Comparison of ENCODE assay signal across 1 cellular context in the genomic region with DNA sequence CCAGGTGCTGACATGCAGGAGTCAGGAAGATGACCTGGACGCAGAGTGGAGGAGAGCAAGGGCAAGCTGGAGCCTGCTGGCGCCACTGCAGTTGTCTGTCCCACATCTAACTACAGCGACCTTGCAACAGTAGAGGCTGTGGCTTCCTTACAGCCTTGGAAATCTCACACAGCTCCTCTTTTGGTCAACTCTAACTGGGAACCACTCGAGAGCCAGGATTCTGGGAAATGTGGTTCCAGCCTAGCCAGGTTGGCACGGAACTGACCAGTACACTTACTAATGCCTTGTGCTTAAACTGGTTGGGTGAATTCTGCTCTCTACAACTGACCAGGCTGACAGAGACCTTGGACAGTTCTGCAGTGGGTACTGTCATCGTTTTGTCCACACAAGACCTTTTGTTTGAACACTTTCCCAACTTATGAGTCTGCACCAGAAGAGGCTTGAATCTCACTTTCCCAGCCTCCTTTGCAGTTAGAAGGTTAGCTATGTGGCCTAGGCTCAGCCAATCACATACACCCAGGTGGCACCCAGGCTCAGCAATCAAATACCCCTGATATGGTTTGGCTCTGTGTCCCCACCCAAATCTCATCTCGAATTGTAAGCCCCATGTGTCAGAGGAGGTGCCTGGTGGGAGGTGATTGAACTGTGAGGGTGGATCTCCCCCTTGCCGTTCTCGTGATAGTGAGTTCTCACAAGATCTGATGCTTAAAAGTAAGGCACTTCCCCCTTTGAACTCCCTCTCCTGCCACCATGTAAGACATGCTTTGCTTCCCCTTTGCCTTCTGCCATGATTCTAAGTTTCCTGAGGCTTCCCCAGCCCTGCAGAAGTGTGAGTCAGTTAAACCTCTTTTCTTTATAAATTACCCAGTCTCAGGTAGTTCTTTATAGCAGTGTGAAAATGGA.
TF ChIP-seq lines count a peak whose summit lies in the region.

No MANE protein-coding gene starts in this region.

TF ChIP-seq in HepG2, 621 proteins besides CTCF, POLR2A, EP300 and RAD21 (continued from another document and continues in another):
- TF ChIP-seq, protein P1, sequence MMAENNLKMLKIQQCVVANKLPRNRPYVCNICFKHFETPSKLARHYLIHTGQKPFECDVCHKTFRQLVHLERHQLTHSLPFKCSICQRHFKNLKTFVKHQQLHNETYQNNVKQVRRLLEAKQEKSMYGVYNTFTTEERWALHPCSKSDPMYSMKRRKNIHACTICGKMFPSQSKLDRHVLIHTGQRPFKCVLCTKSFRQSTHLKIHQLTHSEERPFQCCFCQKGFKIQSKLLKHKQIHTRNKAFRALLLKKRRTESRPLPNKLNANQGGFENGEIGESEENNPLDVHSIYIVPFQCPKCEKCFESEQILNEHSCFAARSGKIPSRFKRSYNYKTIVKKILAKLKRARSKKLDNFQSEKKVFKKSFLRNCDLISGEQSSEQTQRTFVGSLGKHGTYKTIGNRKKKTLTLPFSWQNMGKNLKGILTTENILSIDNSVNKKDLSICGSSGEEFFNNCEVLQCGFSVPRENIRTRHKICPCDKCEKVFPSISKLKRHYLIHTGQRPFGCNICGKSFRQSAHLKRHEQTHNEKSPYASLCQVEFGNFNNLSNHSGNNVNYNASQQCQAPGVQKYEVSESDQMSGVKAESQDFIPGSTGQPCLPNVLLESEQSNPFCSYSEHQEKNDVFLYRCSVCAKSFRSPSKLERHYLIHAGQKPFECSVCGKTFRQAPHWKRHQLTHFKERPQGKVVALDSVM (CRISPR knock-in tag; IDR thresholded peaks at IDR 0.05), result peak; percentile 52; the same call in 1 of the 2 replicates
- 0 out of 2 replicates have a peak, but pooled peaks have one; percentile 15 for TF ChIP-seq MEF2D (CRISPR knock-in tag; IDR thresholded peaks at IDR 0.05)
- TF ChIP-seq NPAS2 (CRISPR knock-in tag; IDR thresholded peaks at IDR 0.05; ENCODE audit: borderline replicate concordance), result no peak
- no peak for TF ChIP-seq NR2C2 (CRISPR knock-in tag; IDR thresholded peaks at IDR 0.05; ENCODE audit: borderline replicate concordance)
- TF ChIP-seq ZNF781 (CRISPR knock-in tag; IDR thresholded peaks at IDR 0.05; ENCODE audit: borderline replicate concordance, not compliant biosample characterization), result no peak
- no peak for TF ChIP-seq ZNF567 (CRISPR knock-in tag; IDR thresholded peaks at IDR 0.05; ENCODE audit: borderline replicate concordance)
- no peak for TF ChIP-seq ZNF441 (CRISPR knock-in tag; IDR thresholded peaks at IDR 0.05; ENCODE audit: borderline replicate concordance)
- TF ChIP-seq MAZ (IDR thresholded peaks at IDR 0.05; ENCODE audit: borderline replicate concordance, low read depth, low read length), result no peak
- no peak for TF ChIP-seq MAZ (CRISPR knock-in tag; IDR thresholded peaks at IDR 0.05; ENCODE audit: low read depth)
- TF ChIP-seq ZNF670 (CRISPR knock-in tag; IDR thresholded peaks at IDR 0.05; ENCODE audit: borderline replicate concordance), result no peak
- TF ChIP-seq BHLHE40 (IDR thresholded peaks at IDR 0.05; ENCODE audit: low read length), result no peak
- no peak for TF ChIP-seq ZBTB20 (CRISPR knock-in tag; IDR thresholded peaks at IDR 0.05; ENCODE audit: borderline replicate concordance, low read depth)
- no peak for TF ChIP-seq HOXD1 (CRISPR knock-in tag; IDR thresholded peaks at IDR 0.05)
- TF ChIP-seq, protein P2, sequence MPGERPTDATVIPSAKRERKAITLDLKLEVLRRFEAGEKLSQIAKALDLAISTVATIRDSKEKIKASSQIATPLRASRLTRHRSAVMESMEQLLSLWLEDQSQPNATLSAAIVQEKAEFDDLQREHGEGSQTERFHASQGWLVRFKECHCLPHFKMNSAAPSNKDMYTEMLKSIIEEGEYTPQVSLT (CRISPR knock-in tag; IDR thresholded peaks at IDR 0.05; ENCODE audit: borderline replicate concordance, low read depth), result no peak
- no peak for TF ChIP-seq TAF15 (IDR thresholded peaks at IDR 0.05; ENCODE audit: low read depth, low read length, poor library complexity, severe bottlenecking)
- TF ChIP-seq, protein P3, sequence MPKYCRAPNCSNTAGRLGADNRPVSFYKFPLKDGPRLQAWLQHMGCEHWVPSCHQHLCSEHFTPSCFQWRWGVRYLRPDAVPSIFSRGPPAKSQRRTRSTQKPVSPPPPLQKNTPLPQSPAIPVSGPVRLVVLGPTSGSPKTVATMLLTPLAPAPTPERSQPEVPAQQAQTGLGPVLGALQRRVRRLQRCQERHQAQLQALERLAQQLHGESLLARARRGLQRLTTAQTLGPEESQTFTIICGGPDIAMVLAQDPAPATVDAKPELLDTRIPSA (CRISPR knock-in tag; IDR thresholded peaks at IDR 0.05; ENCODE audit: borderline replicate concordance), result no peak
- TF ChIP-seq CAMTA2 (CRISPR knock-in tag; IDR thresholded peaks at IDR 0.05; ENCODE audit: borderline replicate concordance), result no peak
- no peak for TF ChIP-seq ZNF552 (CRISPR knock-in tag; IDR thresholded peaks at IDR 0.05; ENCODE audit: borderline replicate concordance)
- TF ChIP-seq ZNF530 (CRISPR knock-in tag; IDR thresholded peaks at IDR 0.05; ENCODE audit: low read depth), result no peak
- TF ChIP-seq KLF6 (CRISPR knock-in tag; IDR thresholded peaks at IDR 0.05), result no peak; the same call in 1 of the 2 replicates
- no peak for TF ChIP-seq SMARCE1 (IDR thresholded peaks at IDR 0.05; ENCODE audit: borderline replicate concordance)
- TF ChIP-seq MIER3 (CRISPR knock-in tag; IDR thresholded peaks at IDR 0.05; ENCODE audit: borderline replicate concordance), result no peak; the same call in 1 of the 2 replicates
- peak; percentile 84 for TF ChIP-seq ZNF292 (CRISPR knock-in tag; IDR thresholded peaks at IDR 0.05; ENCODE audit: borderline replicate concordance, low read depth)
- no peak for TF ChIP-seq MIXL1 (CRISPR knock-in tag; IDR thresholded peaks at IDR 0.05)
- TF ChIP-seq, protein P4, sequence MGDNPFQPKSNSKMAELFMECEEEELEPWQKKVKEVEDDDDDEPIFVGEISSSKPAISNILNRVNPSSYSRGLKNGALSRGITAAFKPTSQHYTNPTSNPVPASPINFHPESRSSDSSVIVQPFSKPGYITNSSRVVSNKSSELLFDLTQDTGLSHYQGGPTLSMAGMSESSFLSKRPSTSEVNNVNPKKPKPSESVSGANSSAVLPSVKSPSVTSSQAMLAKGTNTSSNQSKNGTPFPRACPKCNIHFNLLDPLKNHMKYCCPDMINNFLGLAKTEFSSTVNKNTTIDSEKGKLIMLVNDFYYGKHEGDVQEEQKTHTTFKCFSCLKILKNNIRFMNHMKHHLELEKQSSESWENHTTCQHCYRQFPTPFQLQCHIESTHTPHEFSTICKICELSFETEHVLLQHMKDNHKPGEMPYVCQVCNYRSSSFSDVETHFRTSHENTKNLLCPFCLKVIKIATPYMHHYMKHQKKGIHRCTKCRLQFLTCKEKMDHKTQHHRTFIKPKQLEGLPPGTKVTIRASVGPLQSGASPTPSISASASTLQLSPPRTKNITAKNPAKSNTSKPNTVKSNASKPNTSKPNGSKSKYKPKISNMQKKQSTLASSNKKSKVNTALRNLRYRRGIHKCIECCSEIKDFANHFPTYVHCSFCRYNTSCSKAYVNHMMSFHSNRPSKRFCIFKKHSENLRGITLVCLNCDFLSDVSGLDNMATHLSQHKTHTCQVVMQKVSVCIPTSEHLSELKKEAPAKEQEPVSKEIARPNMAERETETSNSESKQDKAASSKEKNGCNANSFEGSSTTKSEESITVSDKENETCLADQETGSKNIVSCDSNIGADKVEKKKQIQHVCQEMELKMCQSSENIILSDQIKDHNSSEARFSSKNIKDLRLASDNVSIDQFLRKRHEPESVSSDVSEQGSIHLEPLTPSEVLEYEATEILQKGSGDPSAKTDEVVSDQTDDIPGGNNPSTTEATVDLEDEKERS (CRISPR knock-in tag; IDR thresholded peaks at IDR 0.05), result no peak
- TF ChIP-seq ZNF7 (CRISPR knock-in tag; IDR thresholded peaks at IDR 0.05), result no peak
- TF ChIP-seq TCF12 (IDR thresholded peaks at IDR 0.05), result no peak
- no peak for TF ChIP-seq TCF12 (CRISPR knock-in tag; IDR thresholded peaks at IDR 0.05)
- no peak for TF ChIP-seq ZNF138 (CRISPR knock-in tag; IDR thresholded peaks at IDR 0.05; ENCODE audit: low read depth)
- no peak for TF ChIP-seq ZKSCAN1 (IDR thresholded peaks at IDR 0.05; ENCODE audit: low read length)
- TF ChIP-seq, protein P5, sequence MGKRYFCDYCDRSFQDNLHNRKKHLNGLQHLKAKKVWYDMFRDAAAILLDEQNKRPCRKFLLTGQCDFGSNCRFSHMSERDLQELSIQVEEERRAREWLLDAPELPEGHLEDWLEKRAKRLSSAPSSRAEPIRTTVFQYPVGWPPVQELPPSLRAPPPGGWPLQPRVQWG (CRISPR knock-in tag; IDR thresholded peaks at IDR 0.05; ENCODE audit: borderline replicate concordance, low read depth), result no peak
- TF ChIP-seq, protein P6, sequence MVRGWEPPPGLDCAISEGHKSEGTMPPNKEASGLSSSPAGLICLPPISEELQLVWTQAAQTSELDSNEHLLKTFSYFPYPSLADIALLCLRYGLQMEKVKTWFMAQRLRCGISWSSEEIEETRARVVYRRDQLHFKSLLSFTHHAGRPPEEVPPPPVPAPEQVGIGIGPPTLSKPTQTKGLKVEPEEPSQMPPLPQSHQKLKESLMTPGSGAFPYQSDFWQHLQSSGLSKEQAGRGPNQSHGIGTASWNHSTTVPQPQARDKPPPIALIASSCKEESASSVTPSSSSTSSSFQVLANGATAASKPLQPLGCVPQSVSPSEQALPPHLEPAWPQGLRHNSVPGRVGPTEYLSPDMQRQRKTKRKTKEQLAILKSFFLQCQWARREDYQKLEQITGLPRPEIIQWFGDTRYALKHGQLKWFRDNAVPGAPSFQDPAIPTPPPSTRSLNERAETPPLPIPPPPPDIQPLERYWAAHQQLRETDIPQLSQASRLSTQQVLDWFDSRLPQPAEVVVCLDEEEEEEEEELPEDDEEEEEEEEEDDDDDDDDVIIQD (CRISPR knock-in tag; IDR thresholded peaks at IDR 0.05; ENCODE audit: low read depth), result peak; percentile 74; the same call in 1 of the 2 replicates
- TF ChIP-seq, protein P7, sequence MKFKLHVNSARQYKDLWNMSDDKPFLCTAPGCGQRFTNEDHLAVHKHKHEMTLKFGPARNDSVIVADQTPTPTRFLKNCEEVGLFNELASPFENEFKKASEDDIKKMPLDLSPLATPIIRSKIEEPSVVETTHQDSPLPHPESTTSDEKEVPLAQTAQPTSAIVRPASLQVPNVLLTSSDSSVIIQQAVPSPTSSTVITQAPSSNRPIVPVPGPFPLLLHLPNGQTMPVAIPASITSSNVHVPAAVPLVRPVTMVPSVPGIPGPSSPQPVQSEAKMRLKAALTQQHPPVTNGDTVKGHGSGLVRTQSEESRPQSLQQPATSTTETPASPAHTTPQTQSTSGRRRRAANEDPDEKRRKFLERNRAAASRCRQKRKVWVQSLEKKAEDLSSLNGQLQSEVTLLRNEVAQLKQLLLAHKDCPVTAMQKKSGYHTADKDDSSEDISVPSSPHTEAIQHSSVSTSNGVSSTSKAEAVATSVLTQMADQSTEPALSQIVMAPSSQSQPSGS (CRISPR knock-in tag; IDR thresholded peaks at IDR 0.05), result peak; percentile 33; the same call in 1 of the 2 replicates
- no peak for TF ChIP-seq ZNF570 (CRISPR knock-in tag; IDR thresholded peaks at IDR 0.05; ENCODE audit: borderline replicate concordance)
- TF ChIP-seq, protein P8, sequence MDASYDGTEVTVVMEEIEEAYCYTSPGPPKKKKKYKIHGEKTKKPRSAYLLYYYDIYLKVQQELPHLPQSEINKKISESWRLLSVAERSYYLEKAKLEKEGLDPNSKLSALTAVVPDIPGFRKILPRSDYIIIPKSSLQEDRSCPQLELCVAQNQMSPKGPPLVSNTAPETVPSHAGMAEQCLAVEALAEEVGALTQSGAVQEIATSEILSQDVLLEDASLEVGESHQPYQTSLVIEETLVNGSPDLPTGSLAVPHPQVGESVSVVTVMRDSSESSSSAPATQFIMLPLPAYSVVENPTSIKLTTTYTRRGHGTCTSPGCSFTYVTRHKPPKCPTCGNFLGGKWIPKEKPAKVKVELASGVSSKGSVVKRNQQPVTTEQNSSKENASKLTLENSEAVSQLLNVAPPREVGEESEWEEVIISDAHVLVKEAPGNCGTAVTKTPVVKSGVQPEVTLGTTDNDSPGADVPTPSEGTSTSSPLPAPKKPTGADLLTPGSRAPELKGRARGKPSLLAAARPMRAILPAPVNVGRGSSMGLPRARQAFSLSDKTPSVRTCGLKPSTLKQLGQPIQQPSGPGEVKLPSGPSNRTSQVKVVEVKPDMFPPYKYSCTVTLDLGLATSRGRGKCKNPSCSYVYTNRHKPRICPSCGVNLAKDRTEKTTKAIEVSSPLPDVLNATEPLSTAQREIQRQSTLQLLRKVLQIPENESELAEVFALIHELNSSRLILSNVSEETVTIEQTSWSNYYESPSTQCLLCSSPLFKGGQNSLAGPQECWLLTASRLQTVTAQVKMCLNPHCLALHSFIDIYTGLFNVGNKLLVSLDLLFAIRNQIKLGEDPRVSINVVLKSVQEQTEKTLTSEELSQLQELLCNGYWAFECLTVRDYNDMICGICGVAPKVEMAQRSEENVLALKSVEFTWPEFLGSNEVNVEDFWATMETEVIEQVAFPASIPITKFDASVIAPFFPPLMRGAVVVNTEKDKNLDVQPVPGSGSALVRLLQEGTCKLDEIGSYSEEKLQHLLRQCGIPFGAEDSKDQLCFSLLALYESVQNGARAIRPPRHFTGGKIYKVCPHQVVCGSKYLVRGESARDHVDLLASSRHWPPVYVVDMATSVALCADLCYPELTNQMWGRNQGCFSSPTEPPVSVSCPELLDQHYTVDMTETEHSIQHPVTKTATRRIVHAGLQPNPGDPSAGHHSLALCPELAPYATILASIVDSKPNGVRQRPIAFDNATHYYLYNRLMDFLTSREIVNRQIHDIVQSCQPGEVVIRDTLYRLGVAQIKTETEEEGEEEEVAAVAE (CRISPR knock-in tag; IDR thresholded peaks at IDR 0.05; ENCODE audit: borderline replicate concordance), result no peak
- TF ChIP-seq, protein P9, sequence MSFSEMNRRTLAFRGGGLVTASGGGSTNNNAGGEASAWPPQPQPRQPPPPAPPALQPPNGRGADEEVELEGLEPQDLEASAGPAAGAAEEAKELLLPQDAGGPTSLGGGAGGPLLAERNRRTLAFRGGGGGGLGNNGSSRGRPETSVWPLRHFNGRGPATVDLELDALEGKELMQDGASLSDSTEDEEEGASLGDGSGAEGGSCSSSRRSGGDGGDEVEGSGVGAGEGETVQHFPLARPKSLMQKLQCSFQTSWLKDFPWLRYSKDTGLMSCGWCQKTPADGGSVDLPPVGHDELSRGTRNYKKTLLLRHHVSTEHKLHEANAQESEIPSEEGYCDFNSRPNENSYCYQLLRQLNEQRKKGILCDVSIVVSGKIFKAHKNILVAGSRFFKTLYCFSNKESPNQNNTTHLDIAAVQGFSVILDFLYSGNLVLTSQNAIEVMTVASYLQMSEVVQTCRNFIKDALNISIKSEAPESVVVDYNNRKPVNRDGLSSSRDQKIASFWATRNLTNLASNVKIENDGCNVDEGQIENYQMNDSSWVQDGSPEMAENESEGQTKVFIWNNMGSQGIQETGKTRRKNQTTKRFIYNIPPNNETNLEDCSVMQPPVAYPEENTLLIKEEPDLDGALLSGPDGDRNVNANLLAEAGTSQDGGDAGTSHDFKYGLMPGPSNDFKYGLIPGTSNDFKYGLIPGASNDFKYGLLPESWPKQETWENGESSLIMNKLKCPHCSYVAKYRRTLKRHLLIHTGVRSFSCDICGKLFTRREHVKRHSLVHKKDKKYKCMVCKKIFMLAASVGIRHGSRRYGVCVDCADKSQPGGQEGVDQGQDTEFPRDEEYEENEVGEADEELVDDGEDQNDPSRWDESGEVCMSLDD (CRISPR knock-in tag; IDR thresholded peaks at IDR 0.05; ENCODE audit: borderline replicate concordance), result no peak
- no peak for TF ChIP-seq SALL1 (CRISPR knock-in tag; IDR thresholded peaks at IDR 0.05)
- TF ChIP-seq, protein P10, sequence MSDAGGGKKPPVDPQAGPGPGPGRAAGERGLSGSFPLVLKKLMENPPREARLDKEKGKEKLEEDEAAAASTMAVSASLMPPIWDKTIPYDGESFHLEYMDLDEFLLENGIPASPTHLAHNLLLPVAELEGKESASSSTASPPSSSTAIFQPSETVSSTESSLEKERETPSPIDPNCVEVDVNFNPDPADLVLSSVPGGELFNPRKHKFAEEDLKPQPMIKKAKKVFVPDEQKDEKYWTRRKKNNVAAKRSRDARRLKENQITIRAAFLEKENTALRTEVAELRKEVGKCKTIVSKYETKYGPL (CRISPR knock-in tag; IDR thresholded peaks at IDR 0.05), result no peak
- TF ChIP-seq ZNF720 (CRISPR knock-in tag; IDR thresholded peaks at IDR 0.05), result no peak
- peak; percentile 66; the same call in 1 of the 2 replicates for TF ChIP-seq ZNF44 (CRISPR knock-in tag; IDR thresholded peaks at IDR 0.05)
